11 cellular contexts compared by ENCODE assay signal in the genomic region with DNA sequence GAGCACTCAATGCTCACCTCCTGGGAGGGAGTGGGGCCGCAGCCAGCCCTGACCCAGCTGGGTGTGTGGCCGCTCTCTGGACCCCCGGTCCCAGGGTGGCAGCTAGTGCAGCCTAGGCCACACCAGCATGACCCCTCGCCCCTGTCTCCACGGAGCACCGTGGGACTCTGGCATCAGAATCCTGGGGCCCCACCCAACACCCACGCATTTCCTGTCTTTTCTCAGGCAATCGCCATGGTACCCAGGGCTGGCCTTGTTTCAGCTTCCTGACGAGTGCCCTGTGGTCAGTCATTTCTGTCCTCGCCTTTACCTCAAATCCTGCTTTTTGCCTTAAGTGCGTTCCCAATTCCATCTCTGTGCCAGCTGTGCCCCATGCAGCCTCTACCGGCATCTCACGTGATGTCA. TPM values are rescaled to one million over a fixed set of nuclear protein-coding genes. Genes with fewer than 3 reads are reported as not detected.
DNase-seq lines count a peak whose midpoint lies in the region; ATAC-seq and TF ChIP-seq lines count a peak whose summit lies in the region.
"Had no signal": no experiment of that assay in that cellular context is flagged by ENCODE, and none has a peak within 500 bp of the region (broad histone marks: within the 10 kb centered on the region; RNA-seq: fewer than 3 reads in every experiment).

No MANE protein-coding gene starts in this region.

- peak; percentile 25 for ATAC-seq in IMR-90 (ENCODE audit: low read depth)
- ATAC-seq in GM18519 (IDR thresholded peaks at IDR 0.05; ENCODE audit: low FRiP score, unreplicated experiment) = no peak
- no peak for ATAC-seq in GM21381 (IDR thresholded peaks at IDR 0.05; ENCODE audit: unreplicated experiment)
- ATAC-seq: left colon had no signal

- H3K18ac ChIP-seq in IMR-90 (ENCODE audit: low read depth, low read length) = no peak overlapping the region

- DNase-seq in EL = peak; percentile 67
- DNase-seq in IMR-90 = peak; percentile 60
- peak; percentile 21 to 69 for DNase-seq in dermis microvascular lymphatic vessel endothelial cell (ENCODE audit: low read depth in 2 of 2)
- DNase-seq in osteocyte (ENCODE audit: extremely low spot score, unreplicated experiment) = no peak
- DNase-seq in HAP-1 (ENCODE audit: low spot score in 2 of 2) = no peak
- no peak for DNase-seq in tibial nerve (ENCODE audit: low spot score in 2 of 2)
- DNase-seq: activated CD4-positive, alpha-beta T cell treated with anti-CD3 and anti-CD28 coated beads, Interleukin-2, amount 50 U/mL, for 4 hours; left colon; NCI-H146 had no signal

- no peaks in the 10 kb centered on the region; the same call in 1 of the 2 replicates for H3K9me3 ChIP-seq in IMR-90 (ENCODE audit: control insufficient read depth, insufficient read depth, low read length)
- no peaks in the 10 kb centered on the region for H3K9me3 ChIP-seq in HAP-1
- H3K9me3 ChIP-seq in tibial nerve = peaks cover 0 to 3% (median 0%) of the 10 kb centered on the region in 4 donors

- POLR2A ChIA-PET in IMR-90 (lab: Charles Lee; ENCODE audit: unreplicated experiment) = no interaction called here

- H2AK9ac ChIP-seq in IMR-90 (replicated peaks; ENCODE audit: low read depth, low read length, poor library complexity) = peak overlapping the region; percentile 88

- peaks cover 61% of the 10 kb centered on the region for H4K20me1 ChIP-seq in IMR-90 (ENCODE audit: insufficient read depth, low read length)

- H3K9me1 ChIP-seq in IMR-90 (ENCODE audit: insufficient read depth, low read length) = peaks cover 7% of the 10 kb centered on the region; the same call in 1 of the 2 replicates

- in situ Hi-C loops in IMR-90 (cut with MboI; ENCODE audit: low sequenced_read_pairs) = no loop called here
- in situ Hi-C loops in HAP-1 (cut with MboI; ENCODE audit: low sequenced_read_pairs) = no loop called here

- H3K4me1 ChIP-seq in IMR-90 (ENCODE audit: control insufficient read depth, insufficient read depth, low read length) (peaks cover 5% of the 10 kb centered on the region; the same call in 1 of the 2 replicates), HAP-1 (peaks cover 3% of the 10 kb centered on the region; the same call in 1 of the 2 replicates), tibial nerve (peaks cover 0 to 95% (median 36%) of the 10 kb centered on the region in 4 donors)

- peaks cover 11 to 67% of the 10 kb centered on the region in 2 experiments for H3K79me1 ChIP-seq in IMR-90 (ENCODE audit: low read depth in 1 of 2, low read length in 2 of 2)

- H3K27me3 ChIP-seq in IMR-90 (ENCODE audit: control insufficient read depth, insufficient read depth, low read length) (no peaks in the 10 kb centered on the region), HAP-1 (ENCODE audit: low read depth) (no peaks in the 10 kb centered on the region), tibial nerve (no peaks in the 10 kb centered on the region)

- no peak overlapping the region for H2BK120ac ChIP-seq in IMR-90 (ENCODE audit: low read depth, low read length)

- no peak for TF ChIP-seq CTCF in IMR-90 (conservative IDR thresholded peaks at IDR 0.05; ENCODE audit: low read depth, low read length)
- no peak for TF ChIP-seq CTCF in osteocyte (IDR thresholded peaks at IDR 0.05)
- TF ChIP-seq CTCF in tibial nerve (IDR thresholded peaks at IDR 0.05) = no peak

- H3K27ac Mint-ChIP-seq in osteocyte (ENCODE audit: unreplicated experiment) = peak overlapping the region; percentile 66

- no peak overlapping the region for H3K56ac ChIP-seq in IMR-90 (ENCODE audit: extremely low read depth, insufficient read depth, low read length)

- H3K4me3 ChIP-seq in IMR-90 (ENCODE audit: insufficient read depth, low read depth, low read length) (no peak overlapping the region), HAP-1 (no peak overlapping the region), tibial nerve (no peak overlapping the region)

- H4K5ac ChIP-seq in IMR-90 (ENCODE audit: low read depth, low read length) = no peak overlapping the region

- no TSS peak for BruUV-seq in IMR-90 (replicated peaks; lab: Mats Ljungman, UMichigan)

- H2BK5ac ChIP-seq in IMR-90 (ENCODE audit: low read depth, low read length, poor library complexity, severe bottlenecking) = no peak overlapping the region

- 0 out of 2 replicates have a peak overlapping the region, but pooled peaks have one; percentile 10 for H3K14ac ChIP-seq in IMR-90 (replicated peaks; ENCODE audit: low read depth, low read length)

- 47% methylated on average over 7 of the region's 13 CpGs; no CpG with 5 or more reads in 1 of the 2 experiments for WGBS in IMR-90 (ENCODE audit: extremely low coverage in 2 of 2, insufficient read length in 1 of 2), 2 experiments
- WGBS in tibial nerve, 2 donors = 39 to 47% methylated on average over 13 of the region's 13 CpGs

- H3K9me3 Mint-ChIP-seq in osteocyte (ENCODE audit: unreplicated experiment) = no peaks in the 10 kb centered on the region

- no peak overlapping the region for H3K23ac ChIP-seq in IMR-90 (ENCODE audit: low read depth, low read length)

- intact Hi-C loops in IMR-90 (cut with micrococcal nuclease) = no loop called here

- TF ChIP-seq EP300 in tibial nerve (IDR thresholded peaks at IDR 0.05) = no peak

- no peak overlapping the region for H3K4me3 Mint-ChIP-seq in osteocyte (ENCODE audit: unreplicated experiment)

- no peak overlapping the region; the same call in 1 of the 2 replicates for H3K27ac ChIP-seq in IMR-90 (ENCODE audit: insufficient read depth, low read length)
- peak overlapping the region in 2 of 4 donors; percentile 63 to 70 for H3K27ac ChIP-seq in tibial nerve

- H3K36me3 ChIP-seq in IMR-90 (ENCODE audit: control insufficient read depth, insufficient read depth, low read length) (no peaks in the 10 kb centered on the region; the same call in 1 of the 2 replicates), HAP-1 (replicated peaks) (no peaks in the 10 kb centered on the region), tibial nerve (no peaks in the 10 kb centered on the region)

- peak overlapping the region; percentile 56 for H4K91ac ChIP-seq in IMR-90 (ENCODE audit: insufficient read depth, low read depth, low read length)

- no peak for TF ChIP-seq RAD21 in IMR-90 (IDR thresholded peaks at IDR 0.05; ENCODE audit: low read length)

- 0 out of 2 replicates have a peak overlapping the region, but pooled peaks have one; percentile 9 for H3K9ac ChIP-seq in IMR-90 (ENCODE audit: low read depth, low read length)

- peaks cover 3% of the 10 kb centered on the region for H3K36me3 Mint-ChIP-seq in osteocyte (ENCODE audit: unreplicated experiment)

- H4K8ac ChIP-seq in IMR-90 (ENCODE audit: low read depth in 2 of 2, low read length in 2 of 2) = peak overlapping the region in 1 of 2 experiments; percentile 74; a peak in 2 of 4 replicates

- peak overlapping the region; percentile 50; the same call in 1 of the 2 replicates for H3K4ac ChIP-seq in IMR-90 (ENCODE audit: low read depth, low read length)

- H2BK15ac ChIP-seq in IMR-90 (ENCODE audit: low read depth, low read length) = no peak overlapping the region

- H3K4me2 ChIP-seq in IMR-90 (ENCODE audit: low read depth, low read length) = no peak overlapping the region

- no peak overlapping the region for H2BK20ac ChIP-seq in IMR-90 (ENCODE audit: low read depth, low read length)

- CTCF ChIA-PET in IMR-90 (lab: Yijun Ruan, JAX) = no interaction called here

- TF ChIP-seq POLR2A in IMR-90 (IDR thresholded peaks at IDR 0.05; ENCODE audit: low read depth, low read length) (no peak), tibial nerve (IDR thresholded peaks at IDR 0.05) (no peak)

- H2AFZ ChIP-seq in IMR-90 (replicated peaks; ENCODE audit: low read length, poor library complexity) = peak overlapping the region; percentile 84

- dilution Hi-C loops in IMR-90 (cut with HindIII; ENCODE audit: low sequenced_read_pairs, unreplicated experiment) = no loop called here

- no peaks in the 10 kb centered on the region for H3K27me3 Mint-ChIP-seq in osteocyte (ENCODE audit: unreplicated experiment)

- H2AK5ac ChIP-seq in IMR-90 (ENCODE audit: low read depth, low read length) = peak overlapping the region; percentile 95; the same call in 1 of the 2 replicates

- H3K4me1 Mint-ChIP-seq in osteocyte (ENCODE audit: unreplicated experiment) = peaks cover 49% of the 10 kb centered on the region

TF ChIP-seq in IMR-90, 13 proteins besides CTCF, POLR2A, EP300 and RAD21:
- TF ChIP-seq MXI1 (IDR thresholded peaks at IDR 0.05; ENCODE audit: borderline replicate concordance, low read depth, low read length) (no peak), CHD1 (IDR thresholded peaks at IDR 0.05; ENCODE audit: low read depth, low read length) (no peak), FOS (IDR thresholded peaks at IDR 0.05; ENCODE audit: low read depth, low read length) (no peak), CEBPB (IDR thresholded peaks at IDR 0.05; ENCODE audit: low read depth, low read length) (no peak), MAZ (IDR thresholded peaks at IDR 0.05; ENCODE audit: borderline replicate concordance, low read depth, low read length) (no peak), SMC3 (IDR thresholded peaks at IDR 0.05; ENCODE audit: low read depth, low read length) (no peak), NFE2L2 (IDR thresholded peaks at IDR 0.05; ENCODE audit: low read depth, low read length) (no peak)
TF ChIP-seq in IMR-90: peak in this region for 0.

RNA-seq across cellular contexts. Expression of gene PACS2, which starts 15.9 kb away (rescaled TPM):
- total RNA-seq in IMR-90 (2012; rRNA removed) (15.3 and 15.6 TPM in 2 replicates), dermis microvascular lymphatic vessel endothelial cell (30.3 and 54.6 TPM in 2 replicates), osteocyte (109 and 115 TPM in 2 replicates), tibial nerve (100 to 1,000 TPM; 142 to 225 (median 183) TPM)
- 32.2 and 35.1 TPM in 2 replicates for polyA plus RNA-seq in IMR-90 (2012; rRNA removed)
- 21.8 and 38.1 TPM in 2 replicates for polyA plus RNA-seq in IMR-90 (2012; cell fraction: cytosol; rRNA removed)
- 145 and 229 TPM in 2 replicates for polyA plus RNA-seq in IMR-90 (2012; cell fraction: nucleus; rRNA removed; ENCODE audit: low replicate concordance)

RNA-seq across cellular contexts. Expression of gene BRF1, which starts 29.7 kb away (rescaled TPM):
- total RNA-seq in IMR-90 (2012; rRNA removed) = 12.4 and 13.3 TPM in 2 replicates
- polyA plus RNA-seq in IMR-90 (2012; rRNA removed) = 16.4 and 16.7 TPM in 2 replicates
- 13.5 and 19.0 TPM in 2 replicates for polyA plus RNA-seq in IMR-90 (2012; cell fraction: cytosol; rRNA removed)
- polyA plus RNA-seq in IMR-90 (2012; cell fraction: nucleus; rRNA removed; ENCODE audit: low replicate concordance) = 44.2 and 86.6 TPM in 2 replicates
- 20.8 and 27.1 TPM in 2 replicates for total RNA-seq in dermis microvascular lymphatic vessel endothelial cell
- total RNA-seq in osteocyte = 41.7 and 43.5 TPM in 2 replicates
- total RNA-seq in tibial nerve = 100 to 1,000 TPM in 2 of 4 donors, 10 to 100 TPM in 2; 77.6 to 114 (median 99.5) TPM

Comparison
In these comparisons a context has a peak if more than half of its experiments do, and no peak if none do; other contexts are left out.
1. DNase-seq: peak in EL (single experiment), IMR-90 (single experiment) and dermis microvascular lymphatic vessel endothelial cell (2 of 2); none in osteocyte (single experiment), HAP-1 (0 of 2) and tibial nerve (0 of 2).